Comparison of ENCODE assay signal across 16 cellular contexts in the genomic region with DNA sequence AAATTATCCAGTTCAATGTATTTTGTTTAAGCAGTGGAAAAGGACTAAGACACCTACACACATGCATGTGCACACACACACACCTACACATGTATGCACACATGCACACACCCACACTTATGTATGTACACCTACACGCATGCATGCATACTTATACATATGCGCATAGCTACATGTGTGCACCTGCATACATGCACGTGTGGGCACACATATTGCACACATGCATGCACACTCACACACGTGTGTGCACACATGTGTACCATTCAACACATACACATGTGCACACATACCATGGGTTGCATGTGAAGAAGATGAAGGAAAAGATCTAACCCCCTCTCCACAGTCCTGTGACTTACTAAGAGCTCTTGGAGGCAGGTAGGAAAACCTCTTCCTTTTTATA.
DNase-seq lines count a peak whose midpoint lies in the region; ATAC-seq, FAIRE-seq and TF ChIP-seq lines count a peak whose summit lies in the region.
"Had no signal": no experiment of that assay in that cellular context is flagged by ENCODE, and none has a peak within 500 bp of the region (broad histone marks: within the 10 kb centered on the region; RNA-seq: fewer than 3 reads in every experiment).

No MANE protein-coding gene starts in this region.

- H3K9me3 ChIP-seq in HepG2 (ENCODE audit: low read length) (no peaks in the 10 kb centered on the region), right lobe of liver (no peaks in the 10 kb centered on the region), endodermal cell (ENCODE audit: control insufficient read depth, low read length) (no peaks in the 10 kb centered on the region), osteoblast (ENCODE audit: low read depth, low read length) (no peaks in the 10 kb centered on the region)
- H3K9me3 ChIP-seq: BLaER1 had no signal

- WGBS in HepG2 (ENCODE audit: low lambda C conversion rate): 47% methylated on average over 4 of the region's 4 CpGs
- 74% methylated on average over 4 of the region's 4 CpGs for WGBS in right lobe of liver (ENCODE audit: insufficient coverage, low coverage, low lambda C conversion rate, missing lambda C conversion rate)
- 84 to 89% methylated on average over 3 to 4 of the region's 4 CpGs for WGBS in endodermal cell (ENCODE audit: insufficient coverage in 1 of 2, insufficient read length in 1 of 2), 2 experiments

- TF ChIP-seq RAD21 in HepG2 (CRISPR knock-in tag; IDR thresholded peaks at IDR 0.05): no peak

- DNase-seq in HepG2 (ENCODE audit: low spot score): no peak
- no peak for DNase-seq in right lobe of liver
- DNase-seq in endodermal cell: peak; percentile 5
- no peak for DNase-seq in progenitor cell of endocrine pancreas (ENCODE audit: low spot score, unreplicated experiment)
- no peak for DNase-seq in osteoblast (ENCODE audit: insufficient read length, low spot score, missing footprints)
- DNase-seq in SIG-M5 treated with dmso at 0.1 percent for 504 hours (lab: John Stamatoyannopoulos, UW; ENCODE audit: unreplicated experiment): no peak
- no peak for DNase-seq in activated CD4-positive, alpha-beta T cell treated with anti-CD3 and anti-CD28 coated beads for 48 hours
- DNase-seq: 8988T; Calu3; CD8-positive, alpha-beta T cell; DMS79 treated with DMSO at 0.1 percent for 48 hours; GF-D8; GOT3; IMR-90 had no signal

- H3K36me3 ChIP-seq in HepG2 (replicated peaks in 1 of 2; ENCODE audit: control insufficient read depth in 1 of 2, insufficient read depth in 2 of 2, low read length in 2 of 2): no peaks in the 10 kb centered on the region
- H3K36me3 ChIP-seq in right lobe of liver: no peaks in the 10 kb centered on the region
- no peaks in the 10 kb centered on the region for H3K36me3 ChIP-seq in endodermal cell (ENCODE audit: control insufficient read depth, insufficient read depth, low read length)
- H3K36me3 ChIP-seq in osteoblast (ENCODE audit: insufficient read depth, low read length): no peaks in the 10 kb centered on the region
- H3K36me3 ChIP-seq: BLaER1 had no signal

- H3K27me3 ChIP-seq in HepG2 (ENCODE audit: control insufficient read depth in 1 of 2, insufficient read depth in 2 of 2, low read length in 2 of 2): peaks cover 3 to 33% of the 10 kb centered on the region in 2 experiments; a peak in 4 of 5 replicates
- H3K27me3 ChIP-seq in right lobe of liver: no peaks in the 10 kb centered on the region
- peaks cover 9% of the 10 kb centered on the region for H3K27me3 ChIP-seq in endodermal cell (ENCODE audit: control insufficient read depth, insufficient read depth, low read length, poor library complexity, severe bottlenecking)
- no peaks in the 10 kb centered on the region for H3K27me3 ChIP-seq in osteoblast (ENCODE audit: insufficient read depth, low read length)
- H3K27me3 ChIP-seq: BLaER1 had no signal

- CTCF ChIA-PET in HepG2 (lab: Yijun Ruan, JAX; ENCODE audit: low intra/inter-chr PET ratio, low total read pairs): no interaction called here

- no peak overlapping the region for H3K4me3 Mint-ChIP-seq in endodermal cell
- no peak overlapping the region for H3K4me3 Mint-ChIP-seq in progenitor cell of endocrine pancreas (ENCODE audit: low read depth)
- H3K4me3 Mint-ChIP-seq: CD14-positive monocyte; CD8-positive, alpha-beta T cell had no signal

- H3K79me2 ChIP-seq in HepG2 (ENCODE audit: insufficient read depth, low read length) (no peaks in the 10 kb centered on the region), osteoblast (ENCODE audit: insufficient read depth, low read length) (no peaks in the 10 kb centered on the region)

- H3K36me3 Mint-ChIP-seq in endodermal cell (ENCODE audit: low read depth): no peaks in the 10 kb centered on the region
- H3K36me3 Mint-ChIP-seq in progenitor cell of endocrine pancreas (ENCODE audit: insufficient read depth): no peaks in the 10 kb centered on the region
- H3K36me3 Mint-ChIP-seq: CD14-positive monocyte; CD8-positive, alpha-beta T cell had no signal

- FAIRE-seq in HepG2 (lab: Jason Lieb, UNC): no peak

- no TSS peak for BruUV-seq in HepG2 (replicated peaks; lab: Mats Ljungman, UMichigan)

- TF ChIP-seq POLR2A in HepG2 (IDR thresholded peaks at IDR 0.05; ENCODE audit: insufficient read depth in 1 of 2, low read depth in 2 of 2, low read length in 2 of 2) (no peak), right lobe of liver (IDR thresholded peaks at IDR 0.05) (no peak)

- H3K27ac ChIP-seq in HepG2 (ENCODE audit: extremely low read length, insufficient read depth, low read length) (no peak overlapping the region), right lobe of liver (no peak overlapping the region), endodermal cell (ENCODE audit: low read depth, low read length) (no peak overlapping the region), osteoblast (ENCODE audit: low read depth, low read length) (no peak overlapping the region)
- H3K27ac ChIP-seq: BLaER1 had no signal

- no peaks in the 10 kb centered on the region for H3K9me3 Mint-ChIP-seq in endodermal cell
- H3K9me3 Mint-ChIP-seq in progenitor cell of endocrine pancreas (ENCODE audit: low read depth): no peaks in the 10 kb centered on the region
- H3K9me3 Mint-ChIP-seq: CD14-positive monocyte; CD8-positive, alpha-beta T cell had no signal

- H3K4me2 ChIP-seq in HepG2 (ENCODE audit: low read depth, low read length): no peak overlapping the region
- H3K4me2 ChIP-seq in osteoblast (ENCODE audit: insufficient read depth, low read length): no peak overlapping the region
- H3K4me2 ChIP-seq: BLaER1 had no signal

- POLR2A ChIA-PET in HepG2 (lab: Yijun Ruan, JAX): no interaction called here

- no peak for TF ChIP-seq EP300 in HepG2 (IDR thresholded peaks at IDR 0.05; ENCODE audit: low read depth in 2 of 2, low read length in 2 of 2)
- no peak for TF ChIP-seq EP300 in HepG2 (CRISPR knock-in tag; IDR thresholded peaks at IDR 0.05; ENCODE audit: borderline replicate concordance)

- H3K4me1 Mint-ChIP-seq in endodermal cell: peaks cover 6% of the 10 kb centered on the region
- peaks cover 8% of the 10 kb centered on the region for H3K4me1 Mint-ChIP-seq in progenitor cell of endocrine pancreas (ENCODE audit: low read depth)

- in situ Hi-C loops in HepG2 (cut with HindIII; ENCODE audit: extremely low pct_ligation_motif_present, low pct_unique_long_range_greater_than_20kb): no loop called here

- ATAC-seq in HepG2 (no peak), right lobe of liver (no peak)
- ATAC-seq: CD8-positive, alpha-beta T cell had no signal

- H4K20me1 ChIP-seq in HepG2 (ENCODE audit: insufficient read depth, low read length) (no peaks in the 10 kb centered on the region), osteoblast (ENCODE audit: insufficient read depth, low read length) (no peaks in the 10 kb centered on the region)
- H4K20me1 ChIP-seq: BLaER1 had no signal

- intact Hi-C loops in HepG2 (cut with micrococcal nuclease; ENCODE audit: unreplicated experiment) (no loop called here), right lobe of liver (cut with DNase I) (no loop called here)

- H3K27me3 Mint-ChIP-seq in endodermal cell (ENCODE audit: insufficient read depth): peaks cover 8% of the 10 kb centered on the region
- peaks cover 24% of the 10 kb centered on the region for H3K27me3 Mint-ChIP-seq in progenitor cell of endocrine pancreas

- H3K9ac ChIP-seq in HepG2 (ENCODE audit: insufficient read depth, low read depth, low read length) (no peak overlapping the region), endodermal cell (ENCODE audit: extremely low read depth, low read length, poor library complexity, severe bottlenecking) (no peak overlapping the region)
- H3K9ac ChIP-seq: BLaER1 had no signal

- no peak for TF ChIP-seq CTCF in HepG2 (CRISPR knock-in tag; IDR thresholded peaks at IDR 0.05)
- TF ChIP-seq CTCF in right lobe of liver (IDR thresholded peaks at IDR 0.05): no peak
- no peak for TF ChIP-seq CTCF in endodermal cell (conservative IDR thresholded peaks at IDR 0.05)
- no peak for TF ChIP-seq CTCF in progenitor cell of endocrine pancreas (IDR thresholded peaks at IDR 0.05; ENCODE audit: unreplicated experiment)
- TF ChIP-seq CTCF in osteoblast (IDR thresholded peaks at IDR 0.05; ENCODE audit: extremely low read depth, low read depth, low read length): no peak

- H3K4me3 ChIP-seq in HepG2 (replicated peaks in 1 of 3; ENCODE audit: insufficient read depth in 1 of 3, low read depth in 2 of 3, low read length in 3 of 3) (no peak overlapping the region), right lobe of liver (no peak overlapping the region), endodermal cell (ENCODE audit: low read length) (no peak overlapping the region), osteoblast (ENCODE audit: insufficient read depth, low read length) (no peak overlapping the region)
- H3K4me3 ChIP-seq: BLaER1 had no signal

- no peak overlapping the region for H3K27ac Mint-ChIP-seq in endodermal cell
- peak overlapping the region; percentile 17 for H3K27ac Mint-ChIP-seq in progenitor cell of endocrine pancreas
- H3K27ac Mint-ChIP-seq: CD8-positive, alpha-beta T cell had no signal

- H3K4me1 ChIP-seq in HepG2 (ENCODE audit: insufficient read depth, low read length): no peaks in the 10 kb centered on the region
- H3K4me1 ChIP-seq in right lobe of liver: no peaks in the 10 kb centered on the region
- peaks cover 5% of the 10 kb centered on the region for H3K4me1 ChIP-seq in endodermal cell (ENCODE audit: control insufficient read depth, insufficient read depth, low read length)
- H3K4me1 ChIP-seq in osteoblast (ENCODE audit: insufficient read depth, low read length): no peaks in the 10 kb centered on the region

- H2AFZ ChIP-seq in HepG2 (ENCODE audit: low read length) (no peak overlapping the region), osteoblast (ENCODE audit: low read length) (no peak overlapping the region)

TF ChIP-seq in HepG2, 621 proteins besides CTCF, POLR2A, EP300 and RAD21:
- TF ChIP-seq MBNL3 (CRISPR knock-in tag; conservative IDR thresholded peaks at IDR 0.05) (no peak), ZC3H13 (CRISPR knock-in tag; IDR thresholded peaks at IDR 0.05) (no peak), ZNF484 (CRISPR knock-in tag; IDR thresholded peaks at IDR 0.05; ENCODE audit: borderline replicate concordance, low read depth) (no peak), MNT (IDR thresholded peaks at IDR 0.05) (peak; percentile 99)
TF ChIP-seq in HepG2: peak in this region for 1.
